In genomic region chr19:53868091-53868891, GRCh38 we compare ENCODE assay signal across 8 cellular contexts. TPM values are rescaled to one million over a fixed set of nuclear protein-coding genes. Genes with fewer than 3 reads are reported as not detected.
A peak's percentile ranks its signal among the peaks of the same experiment; 100 is the strongest.
DNase-seq lines count a peak whose midpoint lies in the region; ATAC-seq and TF ChIP-seq lines count a peak whose summit lies in the region.

No MANE protein-coding gene starts in this region.

- no peak overlapping the region for H3K56ac ChIP-seq in H9 (ENCODE audit: insufficient read length, low read depth, low read length)

- DNase-seq in H9 (peak; percentile 66), WERI-Rb-1 (peak; percentile 25), memory B cell (ENCODE audit: low spot score in 2 of 2) (peak in 1 of 2 donors; percentile 54), suprapubic skin (ENCODE audit: low spot score in 2 of 2) (peak; percentile 90 to 91)
- peak; percentile 58 for DNase-seq in effector CD8-positive, alpha-beta T cell (lab: John Stamatoyannopoulos, UW)

- H2BK120ac ChIP-seq in H9 (ENCODE audit: low read depth, low read length, poor library complexity, severe bottlenecking) = peak overlapping the region; percentile 95

- no peaks in the 10 kb centered on the region for H3K27me3 ChIP-seq in H9 (ENCODE audit: insufficient read depth, low read length)
- no peaks in the 10 kb centered on the region for H3K27me3 ChIP-seq in WERI-Rb-1 (ENCODE audit: insufficient read depth, low read depth, severe bottlenecking)
- H3K27me3 ChIP-seq in suprapubic skin = no peaks in the 10 kb centered on the region

- peak overlapping the region; percentile 92 for H3K4me2 ChIP-seq in H9 (ENCODE audit: insufficient read depth, insufficient read length, low read length)

- H3K27ac Mint-ChIP-seq in H9 = peak overlapping the region; percentile 94 to 97 (median 95)
- peak overlapping the region; percentile 96 for H3K27ac Mint-ChIP-seq in memory B cell

- no CpG with 5 or more reads among the region's 37 CpGs for WGBS in H9 (ENCODE audit: extremely low coverage, insufficient read length, low lambda C conversion rate)
- WGBS in suprapubic skin = under 1% methylated on average over 27 of the region's 37 CpGs

- H3K79me1 ChIP-seq in H9 (ENCODE audit: insufficient read depth, low read depth, low read length, poor library complexity, severe bottlenecking) = no peaks in the 10 kb centered on the region

- H3K23me2 ChIP-seq in H9 (ENCODE audit: insufficient read length, low read depth, low read length, poor library complexity, severe bottlenecking) = peaks cover 15% of the 10 kb centered on the region

- H3K27ac ChIP-seq in 22Rv1 (peak overlapping the region; percentile 93), H9 (ENCODE audit: insufficient read length, low read depth, low read length) (peak overlapping the region; percentile 36), WERI-Rb-1 (no peak overlapping the region), suprapubic skin (peak overlapping the region; percentile 80)

- peak overlapping the region; percentile 63; the same call in 1 of the 2 replicates for H3K4ac ChIP-seq in H9 (ENCODE audit: low read depth, low read length)

- H3K9me3 Mint-ChIP-seq in H9 = no peaks in the 10 kb centered on the region
- H3K9me3 Mint-ChIP-seq in memory B cell = peaks cover 2% of the 10 kb centered on the region

- no peaks in the 10 kb centered on the region for H4K20me1 ChIP-seq in H9 (ENCODE audit: control insufficient read depth, insufficient read depth, insufficient read length)

- H3K27me3 Mint-ChIP-seq in H9 (ENCODE audit: low read depth) = peaks cover 2% of the 10 kb centered on the region
- peaks cover 5% of the 10 kb centered on the region for H3K27me3 Mint-ChIP-seq in memory B cell

- peak overlapping the region; percentile 72; the same call in 1 of the 2 replicates for H2BK15ac ChIP-seq in H9 (ENCODE audit: low read depth, low read length)

- H3K36me3 Mint-ChIP-seq in H9 (ENCODE audit: insufficient read depth in 1 of 3, low read depth in 3 of 3) (peaks cover 16 to 26% (median 18%) of the 10 kb centered on the region in 3 experiments; a peak in 6 of 7 replicates), memory B cell (peaks cover 2% of the 10 kb centered on the region)

- no peak for TF ChIP-seq EP300 in suprapubic skin (IDR thresholded peaks at IDR 0.05)

- H2BK20ac ChIP-seq in H9 (ENCODE audit: low read depth, low read length, poor library complexity, severe bottlenecking) = no peak overlapping the region

- H3K4me3 Mint-ChIP-seq in H9 (peak overlapping the region; percentile 92 to 97), memory B cell (peak overlapping the region; percentile 87)

- no peak overlapping the region for H2AFZ ChIP-seq in H9 (ENCODE audit: low read length)

- H3K18ac ChIP-seq in H9 (ENCODE audit: insufficient read length, low read depth, low read length) = peak overlapping the region; percentile 94

- peaks cover 2% of the 10 kb centered on the region; the same call in 1 of the 2 replicates for H3K79me2 ChIP-seq in H9 (ENCODE audit: insufficient read depth, low read length)

- H3K36me3 ChIP-seq in WERI-Rb-1 (no peaks in the 10 kb centered on the region), suprapubic skin (peaks cover 7% of the 10 kb centered on the region)

- H3K4me1 Mint-ChIP-seq in H9 (peaks cover 26 to 33% of the 10 kb centered on the region in 2 experiments), memory B cell (peaks cover 18% of the 10 kb centered on the region)

- no peak for TF ChIP-seq CTCF in 22Rv1 (IDR thresholded peaks at IDR 0.05)
- TF ChIP-seq CTCF in H9 (conservative IDR thresholded peaks at IDR 0.05) = no peak
- no peak for TF ChIP-seq CTCF in WERI-Rb-1 (IDR thresholded peaks at IDR 0.05; ENCODE audit: low read depth, low read length)
- no peak for TF ChIP-seq CTCF in suprapubic skin (IDR thresholded peaks at IDR 0.05)

- peaks cover 2% of the 10 kb centered on the region; the same call in 1 of the 2 replicates for H3K4me1 ChIP-seq in H9 (ENCODE audit: insufficient read depth, low read length)
- H3K4me1 ChIP-seq in suprapubic skin = peaks cover 65% of the 10 kb centered on the region

- ATAC-seq in memory B cell (ENCODE audit: low read depth) = no peak
- ATAC-seq in GM18868 (IDR thresholded peaks at IDR 0.05; ENCODE audit: unreplicated experiment) = no peak
- no peak for ATAC-seq in GM18870 (IDR thresholded peaks at IDR 0.05; ENCODE audit: unreplicated experiment)

- peak overlapping the region; percentile 92 for H3K9ac ChIP-seq in H9 (ENCODE audit: extremely low read depth, insufficient read length, low read length)

- H2BK12ac ChIP-seq in H9 (ENCODE audit: insufficient read length, low read depth, low read length) = peak overlapping the region; percentile 52

- H4K8ac ChIP-seq in H9 (replicated peaks; ENCODE audit: insufficient read length, low read depth, low read length) = no peak overlapping the region

- no peak for TF ChIP-seq POLR2A in suprapubic skin (IDR thresholded peaks at IDR 0.05)

- H4K5ac ChIP-seq in H9 (ENCODE audit: insufficient read length, low read depth, low read length) = no peak overlapping the region

- H3K9me3 ChIP-seq in H9 (ENCODE audit: control insufficient read depth, low read depth, low read length) = no peaks in the 10 kb centered on the region
- H3K9me3 ChIP-seq in WERI-Rb-1 (ENCODE audit: severe bottlenecking) = no peaks in the 10 kb centered on the region
- H3K9me3 ChIP-seq in suprapubic skin = no peaks in the 10 kb centered on the region

- peak overlapping the region; percentile 21 for H2BK5ac ChIP-seq in H9 (ENCODE audit: insufficient read length, low read length)

- H4K91ac ChIP-seq in H9 (ENCODE audit: insufficient read length, low read depth, low read length) = peak overlapping the region; percentile 32

- H3K23ac ChIP-seq in H9 (ENCODE audit: insufficient read length, low read depth, low read length) = no peak overlapping the region

- peak overlapping the region; percentile 96 for H3K14ac ChIP-seq in H9 (ENCODE audit: insufficient read depth, low read length)

- peak overlapping the region; percentile 45 for H3T11ph ChIP-seq in H9 (ENCODE audit: low read length)

- H2AK5ac ChIP-seq in H9 (ENCODE audit: insufficient read length, low read length) = no peak overlapping the region

- H3K4me3 ChIP-seq in WERI-Rb-1 (ENCODE audit: low read depth, low read length) = peak overlapping the region; percentile 66
- peak overlapping the region; percentile 80 for H3K4me3 ChIP-seq in suprapubic skin

RNA-seq across cellular contexts. Expression of gene MYADM, which starts 0.6 kb away (rescaled TPM):
- total RNA-seq in H9 (2021) (116 and 123 TPM in 2 replicates), suprapubic skin (10 to 100 TPM; 27.5 to 72.4 (median 67.4) TPM)

RNA-seq across cellular contexts. Expression of gene PRKCG, which starts 13.7 kb away (rescaled TPM):
- total RNA-seq in H9 (2021) (7.1 and 8.8 TPM in 2 replicates), suprapubic skin (not detected)

RNA-seq across cellular contexts. Expression of gene CACNG7, which starts 40.8 kb away (rescaled TPM):
- 22.1 and 22.7 TPM in 2 replicates for total RNA-seq in H9 (2021)
- total RNA-seq in suprapubic skin = not detected

RNA-seq across cellular contexts. Expression of gene NLRP12, which starts 44.2 kb away (rescaled TPM):
- total RNA-seq in H9 (2021) (3.6 and 4.0 TPM in 2 replicates), suprapubic skin (under 1 TPM in 1 of 4 donors, not detected in 3; 0.18 TPM)

Comparison
In these comparisons a context has a peak if more than half of its experiments do, and no peak if none do; other contexts are left out.
1. RNA of gene CACNG7, which starts 40.8 kb away (total RNA-seq): 22.1 to 22.7 TPM in H9; not detected in suprapubic skin; every median in the first group is over 10 times any median in the second.